ENCODE assay signal across 4 cellular contexts in the genomic region with DNA sequence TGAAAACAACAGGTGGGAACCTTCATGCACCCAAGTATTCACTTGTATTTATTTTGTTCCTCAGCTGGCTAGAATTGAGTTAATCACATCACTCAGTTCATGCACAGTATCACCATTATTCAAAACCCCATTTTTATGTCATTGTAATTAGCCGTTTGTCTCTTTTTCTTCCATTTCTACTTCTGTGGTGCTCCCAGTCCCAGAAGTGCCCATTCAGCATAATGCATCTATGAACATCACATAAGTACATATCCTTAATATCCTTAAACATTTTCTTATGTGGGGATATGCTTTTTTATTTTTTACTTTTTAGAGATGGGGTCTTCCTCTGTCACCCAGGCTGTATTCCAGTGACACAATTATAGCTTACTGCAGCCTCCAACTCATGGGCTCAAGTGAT.
TF ChIP-seq lines count a peak whose summit lies in the region.

No MANE protein-coding gene starts in this region.

TF ChIP-seq in A549, 52 proteins besides CTCF, POLR2A, EP300 and RAD21:
- peak; percentile 71 for TF ChIP-seq MAFK (IDR thresholded peaks at IDR 0.05; ENCODE audit: partially characterized antibody)
- no peak for TF ChIP-seq SMC3 (IDR thresholded peaks at IDR 0.05)

TF ChIP-seq in IMR-90, 13 proteins besides CTCF, POLR2A, EP300 and RAD21:
- TF ChIP-seq BHLHE40 (IDR thresholded peaks at IDR 0.05; ENCODE audit: low read depth, low read length) (no peak), RFX5 (IDR thresholded peaks at IDR 0.05; ENCODE audit: low read depth, low read length) (no peak), SMC3 (IDR thresholded peaks at IDR 0.05; ENCODE audit: low read depth, low read length) (no peak), MAFK (IDR thresholded peaks at IDR 0.05; ENCODE audit: low read depth, low read length) (peak; percentile 42; the same call in 1 of the 2 replicates), NFE2L2 (IDR thresholded peaks at IDR 0.05; ENCODE audit: low read depth, low read length) (no peak), CHD1 (IDR thresholded peaks at IDR 0.05; ENCODE audit: low read depth, low read length) (no peak)
- TF ChIP-seq, protein P1, sequence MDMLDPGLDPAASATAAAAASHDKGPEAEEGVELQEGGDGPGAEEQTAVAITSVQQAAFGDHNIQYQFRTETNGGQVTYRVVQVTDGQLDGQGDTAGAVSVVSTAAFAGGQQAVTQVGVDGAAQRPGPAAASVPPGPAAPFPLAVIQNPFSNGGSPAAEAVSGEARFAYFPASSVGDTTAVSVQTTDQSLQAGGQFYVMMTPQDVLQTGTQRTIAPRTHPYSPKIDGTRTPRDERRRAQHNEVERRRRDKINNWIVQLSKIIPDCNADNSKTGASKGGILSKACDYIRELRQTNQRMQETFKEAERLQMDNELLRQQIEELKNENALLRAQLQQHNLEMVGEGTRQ (IDR thresholded peaks at IDR 0.05; ENCODE audit: low read depth, low read length) = no peak

TF ChIP-seq in H1, 55 proteins besides CTCF, POLR2A, EP300 and RAD21:
- TF ChIP-seq EGR1 (IDR thresholded peaks at IDR 0.05; ENCODE audit: borderline replicate concordance, low read depth, low read length) = no peak
- TF ChIP-seq ASH2L (IDR thresholded peaks at IDR 0.05; ENCODE audit: low read length) = no peak
- TF ChIP-seq, protein P1 (IDR thresholded peaks at IDR 0.05; ENCODE audit: low read length) = no peak
- TF ChIP-seq, protein P2, sequence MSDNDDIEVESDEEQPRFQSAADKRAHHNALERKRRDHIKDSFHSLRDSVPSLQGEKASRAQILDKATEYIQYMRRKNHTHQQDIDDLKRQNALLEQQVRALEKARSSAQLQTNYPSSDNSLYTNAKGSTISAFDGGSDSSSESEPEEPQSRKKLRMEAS (IDR thresholded peaks at IDR 0.05) = no peak
- TF ChIP-seq KDM4A (IDR thresholded peaks at IDR 0.05; ENCODE audit: low read depth, low read length, severe bottlenecking) = no peak
- 0 out of 2 replicates have a peak, but pooled peaks have one; percentile 7 for TF ChIP-seq MAFK (IDR thresholded peaks at IDR 0.05; ENCODE audit: low read depth, low read length)

TF ChIP-seq in GM23338, 12 proteins besides CTCF, POLR2A, EP300 and RAD21:
- TF ChIP-seq EZH2 (IDR thresholded peaks at IDR 0.05; ENCODE audit: low read depth, unreplicated experiment) (no peak), JUNB (IDR thresholded peaks at IDR 0.05; ENCODE audit: unreplicated experiment) (no peak), ZNF331 (CRISPR knock-in tag; IDR thresholded peaks at IDR 0.05; ENCODE audit: low read depth) (no peak), CREB1 (CRISPR knock-in tag; IDR thresholded peaks at IDR 0.05; ENCODE audit: low read depth) (no peak), EZH2phosphoT487 (IDR thresholded peaks at IDR 0.05; ENCODE audit: unreplicated experiment) (no peak), NANOG (IDR thresholded peaks at IDR 0.05; ENCODE audit: borderline replicate concordance) (no peak), POLR2AphosphoS5 (IDR thresholded peaks at IDR 0.05; ENCODE audit: low read depth) (no peak), STAT1 (IDR thresholded peaks at IDR 0.05; ENCODE audit: unreplicated experiment) (no peak), ZNF114 (CRISPR knock-in tag; IDR thresholded peaks at IDR 0.05) (no peak)
- TF ChIP-seq, protein P3, sequence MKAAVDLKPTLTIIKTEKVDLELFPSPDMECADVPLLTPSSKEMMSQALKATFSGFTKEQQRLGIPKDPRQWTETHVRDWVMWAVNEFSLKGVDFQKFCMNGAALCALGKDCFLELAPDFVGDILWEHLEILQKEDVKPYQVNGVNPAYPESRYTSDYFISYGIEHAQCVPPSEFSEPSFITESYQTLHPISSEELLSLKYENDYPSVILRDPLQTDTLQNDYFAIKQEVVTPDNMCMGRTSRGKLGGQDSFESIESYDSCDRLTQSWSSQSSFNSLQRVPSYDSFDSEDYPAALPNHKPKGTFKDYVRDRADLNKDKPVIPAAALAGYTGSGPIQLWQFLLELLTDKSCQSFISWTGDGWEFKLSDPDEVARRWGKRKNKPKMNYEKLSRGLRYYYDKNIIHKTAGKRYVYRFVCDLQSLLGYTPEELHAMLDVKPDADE (IDR thresholded peaks at IDR 0.05) = no peak
- TF ChIP-seq, protein P4, sequence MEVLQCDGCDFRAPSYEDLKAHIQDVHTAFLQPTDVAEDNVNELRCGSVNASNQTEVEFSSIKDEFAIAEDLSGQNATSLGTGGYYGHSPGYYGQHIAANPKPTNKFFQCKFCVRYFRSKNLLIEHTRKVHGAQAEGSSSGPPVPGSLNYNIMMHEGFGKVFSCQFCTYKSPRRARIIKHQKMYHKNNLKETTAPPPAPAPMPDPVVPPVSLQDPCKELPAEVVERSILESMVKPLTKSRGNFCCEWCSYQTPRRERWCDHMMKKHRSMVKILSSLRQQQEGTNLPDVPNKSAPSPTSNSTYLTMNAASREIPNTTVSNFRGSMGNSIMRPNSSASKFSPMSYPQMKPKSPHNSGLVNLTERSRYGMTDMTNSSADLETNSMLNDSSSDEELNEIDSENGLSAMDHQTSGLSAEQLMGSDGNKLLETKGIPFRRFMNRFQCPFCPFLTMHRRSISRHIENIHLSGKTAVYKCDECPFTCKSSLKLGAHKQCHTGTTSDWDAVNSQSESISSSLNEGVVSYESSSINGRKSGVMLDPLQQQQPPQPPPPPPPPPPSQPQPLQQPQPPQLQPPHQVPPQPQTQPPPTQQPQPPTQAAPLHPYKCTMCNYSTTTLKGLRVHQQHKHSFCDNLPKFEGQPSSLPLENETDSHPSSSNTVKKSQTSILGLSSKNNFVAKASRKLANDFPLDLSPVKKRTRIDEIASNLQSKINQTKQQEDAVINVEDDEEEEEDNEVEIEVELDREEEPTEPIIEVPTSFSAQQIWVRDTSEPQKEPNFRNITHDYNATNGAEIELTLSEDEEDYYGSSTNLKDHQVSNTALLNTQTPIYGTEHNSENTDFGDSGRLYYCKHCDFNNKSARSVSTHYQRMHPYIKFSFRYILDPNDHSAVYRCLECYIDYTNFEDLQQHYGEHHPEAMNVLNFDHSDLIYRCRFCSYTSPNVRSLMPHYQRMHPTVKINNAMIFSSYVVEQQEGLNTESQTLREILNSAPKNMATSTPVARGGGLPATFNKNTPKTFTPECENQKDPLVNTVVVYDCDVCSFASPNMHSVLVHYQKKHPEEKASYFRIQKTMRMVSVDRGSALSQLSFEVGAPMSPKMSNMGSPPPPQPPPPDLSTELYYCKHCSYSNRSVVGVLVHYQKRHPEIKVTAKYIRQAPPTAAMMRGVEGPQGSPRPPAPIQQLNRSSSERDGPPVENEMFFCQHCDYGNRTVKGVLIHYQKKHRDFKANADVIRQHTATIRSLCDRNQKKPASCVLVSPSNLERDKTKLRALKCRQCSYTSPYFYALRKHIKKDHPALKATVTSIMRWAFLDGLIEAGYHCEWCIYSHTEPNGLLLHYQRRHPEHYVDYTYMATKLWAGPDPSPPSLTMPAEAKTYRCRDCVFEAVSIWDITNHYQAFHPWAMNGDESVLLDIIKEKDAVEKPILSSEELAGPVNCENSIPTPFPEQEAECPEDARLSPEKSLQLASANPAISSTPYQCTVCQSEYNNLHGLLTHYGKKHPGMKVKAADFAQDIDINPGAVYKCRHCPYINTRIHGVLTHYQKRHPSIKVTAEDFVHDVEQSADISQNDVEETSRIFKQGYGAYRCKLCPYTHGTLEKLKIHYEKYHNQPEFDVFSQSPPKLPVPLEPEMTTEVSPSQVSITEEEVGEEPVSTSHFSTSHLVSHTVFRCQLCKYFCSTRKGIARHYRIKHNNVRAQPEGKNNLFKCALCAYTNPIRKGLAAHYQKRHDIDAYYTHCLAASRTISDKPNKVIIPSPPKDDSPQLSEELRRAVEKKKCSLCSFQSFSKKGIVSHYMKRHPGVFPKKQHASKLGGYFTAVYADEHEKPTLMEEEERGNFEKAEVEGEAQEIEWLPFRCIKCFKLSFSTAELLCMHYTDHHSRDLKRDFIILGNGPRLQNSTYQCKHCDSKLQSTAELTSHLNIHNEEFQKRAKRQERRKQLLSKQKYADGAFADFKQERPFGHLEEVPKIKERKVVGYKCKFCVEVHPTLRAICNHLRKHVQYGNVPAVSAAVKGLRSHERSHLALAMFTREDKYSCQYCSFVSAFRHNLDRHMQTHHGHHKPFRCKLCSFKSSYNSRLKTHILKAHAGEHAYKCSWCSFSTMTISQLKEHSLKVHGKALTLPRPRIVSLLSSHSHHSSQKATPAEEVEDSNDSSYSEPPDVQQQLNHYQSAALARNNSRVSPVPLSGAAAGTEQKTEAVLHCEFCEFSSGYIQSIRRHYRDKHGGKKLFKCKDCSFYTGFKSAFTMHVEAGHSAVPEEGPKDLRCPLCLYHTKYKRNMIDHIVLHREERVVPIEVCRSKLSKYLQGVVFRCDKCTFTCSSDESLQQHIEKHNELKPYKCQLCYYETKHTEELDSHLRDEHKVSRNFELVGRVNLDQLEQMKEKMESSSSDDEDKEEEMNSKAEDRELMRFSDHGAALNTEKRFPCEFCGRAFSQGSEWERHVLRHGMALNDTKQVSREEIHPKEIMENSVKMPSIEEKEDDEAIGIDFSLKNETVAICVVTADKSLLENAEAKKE (CRISPR knock-in tag; IDR thresholded peaks at IDR 0.05) = no peak
- TF ChIP-seq, protein P5, sequence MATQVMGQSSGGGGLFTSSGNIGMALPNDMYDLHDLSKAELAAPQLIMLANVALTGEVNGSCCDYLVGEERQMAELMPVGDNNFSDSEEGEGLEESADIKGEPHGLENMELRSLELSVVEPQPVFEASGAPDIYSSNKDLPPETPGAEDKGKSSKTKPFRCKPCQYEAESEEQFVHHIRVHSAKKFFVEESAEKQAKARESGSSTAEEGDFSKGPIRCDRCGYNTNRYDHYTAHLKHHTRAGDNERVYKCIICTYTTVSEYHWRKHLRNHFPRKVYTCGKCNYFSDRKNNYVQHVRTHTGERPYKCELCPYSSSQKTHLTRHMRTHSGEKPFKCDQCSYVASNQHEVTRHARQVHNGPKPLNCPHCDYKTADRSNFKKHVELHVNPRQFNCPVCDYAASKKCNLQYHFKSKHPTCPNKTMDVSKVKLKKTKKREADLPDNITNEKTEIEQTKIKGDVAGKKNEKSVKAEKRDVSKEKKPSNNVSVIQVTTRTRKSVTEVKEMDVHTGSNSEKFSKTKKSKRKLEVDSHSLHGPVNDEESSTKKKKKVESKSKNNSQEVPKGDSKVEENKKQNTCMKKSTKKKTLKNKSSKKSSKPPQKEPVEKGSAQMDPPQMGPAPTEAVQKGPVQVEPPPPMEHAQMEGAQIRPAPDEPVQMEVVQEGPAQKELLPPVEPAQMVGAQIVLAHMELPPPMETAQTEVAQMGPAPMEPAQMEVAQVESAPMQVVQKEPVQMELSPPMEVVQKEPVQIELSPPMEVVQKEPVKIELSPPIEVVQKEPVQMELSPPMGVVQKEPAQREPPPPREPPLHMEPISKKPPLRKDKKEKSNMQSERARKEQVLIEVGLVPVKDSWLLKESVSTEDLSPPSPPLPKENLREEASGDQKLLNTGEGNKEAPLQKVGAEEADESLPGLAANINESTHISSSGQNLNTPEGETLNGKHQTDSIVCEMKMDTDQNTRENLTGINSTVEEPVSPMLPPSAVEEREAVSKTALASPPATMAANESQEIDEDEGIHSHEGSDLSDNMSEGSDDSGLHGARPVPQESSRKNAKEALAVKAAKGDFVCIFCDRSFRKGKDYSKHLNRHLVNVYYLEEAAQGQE (IDR thresholded peaks at IDR 0.05; ENCODE audit: unreplicated experiment) = no peak
TF ChIP-seq in GM23338: peak in this region for 0.
